1 cellular context compared by ENCODE assay signal in genomic region chr20:38221041-38221589, GRCh38.
TF ChIP-seq lines count a peak whose summit lies in the region.

No MANE protein-coding gene starts in this region.

TF ChIP-seq in HepG2, 621 proteins besides CTCF, POLR2A, EP300 and RAD21 (continued from another document and continues in another):
- TF ChIP-seq KDM3A (CRISPR knock-in tag; IDR thresholded peaks at IDR 0.05; ENCODE audit: low read depth) = peak; percentile 93; the same call in 1 of the 2 replicates
- TF ChIP-seq PCBP2 (optimal IDR thresholded peaks at IDR 0.05; ENCODE audit: low read depth, low read length, poor library complexity, severe bottlenecking) = no peak
- TF ChIP-seq ZMYM4 (CRISPR knock-in tag; IDR thresholded peaks at IDR 0.05) = no peak
- TF ChIP-seq ZIK1 (CRISPR knock-in tag; IDR thresholded peaks at IDR 0.05; ENCODE audit: borderline replicate concordance, low read depth) = no peak
- no peak for TF ChIP-seq TMF1 (CRISPR knock-in tag; IDR thresholded peaks at IDR 0.05; ENCODE audit: low read depth)
- TF ChIP-seq NFATC3 (CRISPR knock-in tag; IDR thresholded peaks at IDR 0.05) = no peak
- TF ChIP-seq MTA3 (CRISPR knock-in tag; IDR thresholded peaks at IDR 0.05) = no peak
- no peak for TF ChIP-seq ATF7-NPFF (CRISPR knock-in tag; IDR thresholded peaks at IDR 0.05; ENCODE audit: low read depth)
- TF ChIP-seq, protein P1, sequence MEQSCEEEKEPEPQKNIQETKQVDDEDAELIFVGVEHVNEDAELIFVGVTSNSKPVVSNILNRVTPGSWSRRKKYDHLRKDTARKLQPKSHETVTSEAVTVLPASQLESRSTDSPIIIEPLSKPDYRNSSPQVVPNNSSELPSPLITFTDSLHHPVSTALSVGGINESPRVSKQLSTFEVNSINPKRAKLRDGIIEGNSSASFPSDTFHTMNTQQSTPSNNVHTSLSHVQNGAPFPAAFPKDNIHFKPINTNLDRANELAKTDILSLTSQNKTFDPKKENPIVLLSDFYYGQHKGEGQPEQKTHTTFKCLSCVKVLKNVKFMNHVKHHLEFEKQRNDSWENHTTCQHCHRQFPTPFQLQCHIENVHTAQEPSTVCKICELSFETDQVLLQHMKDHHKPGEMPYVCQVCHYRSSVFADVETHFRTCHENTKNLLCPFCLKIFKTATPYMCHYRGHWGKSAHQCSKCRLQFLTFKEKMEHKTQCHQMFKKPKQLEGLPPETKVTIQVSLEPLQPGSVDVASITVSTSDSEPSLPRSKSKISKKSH (CRISPR knock-in tag; IDR thresholded peaks at IDR 0.05; ENCODE audit: borderline replicate concordance) = peak; percentile 75; the same call in 1 of the 2 replicates
- TF ChIP-seq RBAK (CRISPR knock-in tag; IDR thresholded peaks at IDR 0.05) = no peak
- TF ChIP-seq, protein P2, sequence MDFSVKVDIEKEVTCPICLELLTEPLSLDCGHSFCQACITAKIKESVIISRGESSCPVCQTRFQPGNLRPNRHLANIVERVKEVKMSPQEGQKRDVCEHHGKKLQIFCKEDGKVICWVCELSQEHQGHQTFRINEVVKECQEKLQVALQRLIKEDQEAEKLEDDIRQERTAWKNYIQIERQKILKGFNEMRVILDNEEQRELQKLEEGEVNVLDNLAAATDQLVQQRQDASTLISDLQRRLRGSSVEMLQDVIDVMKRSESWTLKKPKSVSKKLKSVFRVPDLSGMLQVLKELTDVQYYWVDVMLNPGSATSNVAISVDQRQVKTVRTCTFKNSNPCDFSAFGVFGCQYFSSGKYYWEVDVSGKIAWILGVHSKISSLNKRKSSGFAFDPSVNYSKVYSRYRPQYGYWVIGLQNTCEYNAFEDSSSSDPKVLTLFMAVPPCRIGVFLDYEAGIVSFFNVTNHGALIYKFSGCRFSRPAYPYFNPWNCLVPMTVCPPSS (IDR thresholded peaks at IDR 0.05) = no peak
- TF ChIP-seq DNMT1 (CRISPR knock-in tag; IDR thresholded peaks at IDR 0.05) = 0 out of 2 replicates have a peak, but pooled peaks have one; percentile 52
- no peak for TF ChIP-seq ZEB1 (IDR thresholded peaks at IDR 0.05; ENCODE audit: insufficient replicate concordance, low read depth)
- TF ChIP-seq DMTF1 (CRISPR knock-in tag; IDR thresholded peaks at IDR 0.05) = no peak
- no peak for TF ChIP-seq MXD3 (CRISPR knock-in tag; IDR thresholded peaks at IDR 0.05)
- TF ChIP-seq SMAD1 (CRISPR knock-in tag; IDR thresholded peaks at IDR 0.05; ENCODE audit: borderline replicate concordance, low read depth) = no peak
- no peak for TF ChIP-seq CENPT (CRISPR knock-in tag; IDR thresholded peaks at IDR 0.05; ENCODE audit: low read depth)
- TF ChIP-seq RAD51 (IDR thresholded peaks at IDR 0.05; ENCODE audit: borderline replicate concordance) = no peak
- TF ChIP-seq MTF1 (CRISPR knock-in tag; IDR thresholded peaks at IDR 0.05) = no peak
- no peak for TF ChIP-seq GLI4 (CRISPR knock-in tag; IDR thresholded peaks at IDR 0.05; ENCODE audit: borderline replicate concordance)
- no peak for TF ChIP-seq E2F5 (CRISPR knock-in tag; conservative IDR thresholded peaks at IDR 0.05)
- peak; percentile 31; the same call in 1 of the 2 replicates for TF ChIP-seq NRL (CRISPR knock-in tag; IDR thresholded peaks at IDR 0.05; ENCODE audit: borderline replicate concordance)
- TF ChIP-seq, protein P3, sequence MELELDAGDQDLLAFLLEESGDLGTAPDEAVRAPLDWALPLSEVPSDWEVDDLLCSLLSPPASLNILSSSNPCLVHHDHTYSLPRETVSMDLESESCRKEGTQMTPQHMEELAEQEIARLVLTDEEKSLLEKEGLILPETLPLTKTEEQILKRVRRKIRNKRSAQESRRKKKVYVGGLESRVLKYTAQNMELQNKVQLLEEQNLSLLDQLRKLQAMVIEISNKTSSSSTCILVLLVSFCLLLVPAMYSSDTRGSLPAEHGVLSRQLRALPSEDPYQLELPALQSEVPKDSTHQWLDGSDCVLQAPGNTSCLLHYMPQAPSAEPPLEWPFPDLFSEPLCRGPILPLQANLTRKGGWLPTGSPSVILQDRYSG (CRISPR knock-in tag; IDR thresholded peaks at IDR 0.05) = no peak
- no peak for TF ChIP-seq BRCA1 (CRISPR knock-in tag; IDR thresholded peaks at IDR 0.05)
- no peak for TF ChIP-seq CREM (IDR thresholded peaks at IDR 0.05)
- no peak for TF ChIP-seq CREM (CRISPR knock-in tag; IDR thresholded peaks at IDR 0.05)
- TF ChIP-seq, protein P4, sequence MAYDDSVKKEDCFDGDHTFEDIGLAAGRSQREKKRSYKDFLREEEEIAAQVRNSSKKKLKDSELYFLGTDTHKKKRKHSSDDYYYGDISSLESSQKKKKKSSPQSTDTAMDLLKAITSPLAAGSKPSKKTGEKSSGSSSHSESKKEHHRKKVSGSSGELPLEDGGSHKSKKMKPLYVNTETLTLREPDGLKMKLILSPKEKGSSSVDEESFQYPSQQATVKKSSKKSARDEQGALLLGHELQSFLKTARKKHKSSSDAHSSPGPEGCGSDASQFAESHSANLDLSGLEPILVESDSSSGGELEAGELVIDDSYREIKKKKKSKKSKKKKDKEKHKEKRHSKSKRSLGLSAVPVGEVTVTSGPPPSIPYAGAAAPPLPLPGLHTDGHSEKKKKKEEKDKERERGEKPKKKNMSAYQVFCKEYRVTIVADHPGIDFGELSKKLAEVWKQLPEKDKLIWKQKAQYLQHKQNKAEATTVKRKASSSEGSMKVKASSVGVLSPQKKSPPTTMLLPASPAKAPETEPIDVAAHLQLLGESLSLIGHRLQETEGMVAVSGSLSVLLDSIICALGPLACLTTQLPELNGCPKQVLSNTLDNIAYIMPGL (CRISPR knock-in tag; IDR thresholded peaks at IDR 0.05; ENCODE audit: borderline replicate concordance in 1 of 2, low read depth in 1 of 2) = peak; percentile 58 to 67; a peak in 2 of 4 replicates
- TF ChIP-seq ZNF543 (CRISPR knock-in tag; IDR thresholded peaks at IDR 0.05) = no peak
- 0 out of 2 replicates have a peak, but pooled peaks have one; percentile 35 for TF ChIP-seq THAP9 (CRISPR knock-in tag; IDR thresholded peaks at IDR 0.05; ENCODE audit: borderline replicate concordance)
- TF ChIP-seq JUNB (CRISPR knock-in tag; IDR thresholded peaks at IDR 0.05; ENCODE audit: borderline replicate concordance) = no peak
- TF ChIP-seq SUZ12 (IDR thresholded peaks at IDR 0.05; ENCODE audit: low read depth, low read length) = no peak
- TF ChIP-seq KDM2A (CRISPR knock-in tag; IDR thresholded peaks at IDR 0.05; ENCODE audit: borderline replicate concordance, low read depth) = peak; percentile 76
- no peak for TF ChIP-seq ZBTB14 (CRISPR knock-in tag; IDR thresholded peaks at IDR 0.05)
- TF ChIP-seq ZNF512 (CRISPR knock-in tag; IDR thresholded peaks at IDR 0.05) = no peak
- no peak for TF ChIP-seq KDM5A (IDR thresholded peaks at IDR 0.05; ENCODE audit: borderline replicate concordance, low read length)
- TF ChIP-seq KAT7 (CRISPR knock-in tag; IDR thresholded peaks at IDR 0.05; ENCODE audit: borderline replicate concordance) = no peak
- no peak for TF ChIP-seq ZNF367 (CRISPR knock-in tag; IDR thresholded peaks at IDR 0.05; ENCODE audit: borderline replicate concordance)
- no peak for TF ChIP-seq POGZ (CRISPR knock-in tag; IDR thresholded peaks at IDR 0.05)
- TF ChIP-seq ZNF720 (CRISPR knock-in tag; IDR thresholded peaks at IDR 0.05) = no peak
- no peak for TF ChIP-seq ZNF879 (CRISPR knock-in tag; IDR thresholded peaks at IDR 0.05)
- no peak for TF ChIP-seq NFYC (CRISPR knock-in tag; IDR thresholded peaks at IDR 0.05)
- TF ChIP-seq, protein P5, sequence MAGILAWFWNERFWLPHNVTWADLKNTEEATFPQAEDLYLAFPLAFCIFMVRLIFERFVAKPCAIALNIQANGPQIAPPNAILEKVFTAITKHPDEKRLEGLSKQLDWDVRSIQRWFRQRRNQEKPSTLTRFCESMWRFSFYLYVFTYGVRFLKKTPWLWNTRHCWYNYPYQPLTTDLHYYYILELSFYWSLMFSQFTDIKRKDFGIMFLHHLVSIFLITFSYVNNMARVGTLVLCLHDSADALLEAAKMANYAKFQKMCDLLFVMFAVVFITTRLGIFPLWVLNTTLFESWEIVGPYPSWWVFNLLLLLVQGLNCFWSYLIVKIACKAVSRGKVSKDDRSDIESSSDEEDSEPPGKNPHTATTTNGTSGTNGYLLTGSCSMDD (CRISPR knock-in tag; IDR thresholded peaks at IDR 0.05) = no peak
- TF ChIP-seq NCOA5 (CRISPR knock-in tag; IDR thresholded peaks at IDR 0.05) = no peak
- TF ChIP-seq SIX4 (CRISPR knock-in tag; IDR thresholded peaks at IDR 0.05) = no peak
- no peak for TF ChIP-seq ISX (CRISPR knock-in tag; conservative IDR thresholded peaks at IDR 0.05)
- no peak for TF ChIP-seq MIXL1 (CRISPR knock-in tag; IDR thresholded peaks at IDR 0.05)
- TF ChIP-seq, protein P6, sequence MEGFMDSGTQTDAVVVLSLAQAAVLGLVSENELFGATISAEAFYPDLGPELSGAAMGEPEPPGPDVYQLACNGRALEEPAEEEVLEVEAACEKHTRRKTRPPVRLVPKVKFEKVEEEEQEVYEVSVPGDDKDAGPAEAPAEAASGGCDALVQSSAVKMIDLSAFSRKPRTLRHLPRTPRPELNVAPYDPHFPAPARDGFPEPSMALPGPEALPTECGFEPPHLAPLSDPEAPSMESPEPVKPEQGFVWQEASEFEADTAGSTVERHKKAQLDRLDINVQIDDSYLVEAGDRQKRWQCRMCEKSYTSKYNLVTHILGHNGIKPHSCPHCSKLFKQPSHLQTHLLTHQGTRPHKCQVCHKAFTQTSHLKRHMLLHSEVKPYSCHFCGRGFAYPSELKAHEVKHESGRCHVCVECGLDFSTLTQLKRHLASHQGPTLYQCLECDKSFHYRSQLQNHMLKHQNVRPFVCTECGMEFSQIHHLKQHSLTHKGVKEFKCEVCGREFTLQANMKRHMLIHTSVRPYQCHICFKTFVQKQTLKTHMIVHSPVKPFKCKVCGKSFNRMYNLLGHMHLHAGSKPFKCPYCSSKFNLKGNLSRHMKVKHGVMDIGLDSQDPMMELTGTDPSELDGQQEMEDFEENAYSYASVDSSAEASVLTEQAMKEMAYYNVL (CRISPR knock-in tag; IDR thresholded peaks at IDR 0.05; ENCODE audit: borderline replicate concordance) = 0 out of 2 replicates have a peak, but pooled peaks have one; percentile 17
